ENCODE assay signal across 1 cellular context in genomic region chr16:7602424-7602935, GRCh38.
A peak's percentile ranks its signal among the peaks of the same experiment; 100 is the strongest.
TF ChIP-seq lines count a peak whose summit lies in the region.

No MANE protein-coding gene starts in this region.

TF ChIP-seq in H1, 55 proteins besides CTCF, POLR2A, EP300 and RAD21:
- no peak for TF ChIP-seq SIN3A (conservative IDR thresholded peaks at IDR 0.05 in 1 of 2, IDR thresholded peaks at IDR 0.05 in 1 of 2; ENCODE audit: low read depth in 1 of 2, low read length in 2 of 2)
- 0 out of 2 replicates have a peak, but pooled peaks have one; percentile 19 for TF ChIP-seq TEAD4 (IDR thresholded peaks at IDR 0.05; ENCODE audit: low read depth, low read length)
- TF ChIP-seq ASH2L (IDR thresholded peaks at IDR 0.05; ENCODE audit: low read length) = no peak
